Comparison of ENCODE assay signal across 10 cellular contexts in genomic region chr1:22662318-22662717, GRCh38. TPM values are rescaled to one million over a fixed set of nuclear protein-coding genes. Genes with fewer than 3 reads are reported as not detected.
DNase-seq lines count a peak whose midpoint lies in the region; ATAC-seq and TF ChIP-seq lines count a peak whose summit lies in the region.
"Had no signal": no experiment of that assay in that cellular context is flagged by ENCODE, and none has a peak within 500 bp of the region (broad histone marks: within the 10 kb centered on the region; RNA-seq: fewer than 3 reads in every experiment).

No MANE protein-coding gene starts in this region.

- no peak overlapping the region for H3K4me3 ChIP-seq in right cardiac atrium (ENCODE audit: low read length)

- no peak overlapping the region for H3K27ac Mint-ChIP-seq in natural killer cell treated with Interleukin-12 subunit alpha and Interleukin-12 subunit beta and Interleukin-15 and Interleukin-18, amount 100 ng/mL, for 72 hours
- H3K27ac Mint-ChIP-seq in natural killer cell (no peak overlapping the region), nephron progenitor cell (no peak overlapping the region)

- H3K27me3 ChIP-seq in right cardiac atrium (ENCODE audit: control insufficient read depth, insufficient read depth) = no peaks in the 10 kb centered on the region

- no peaks in the 10 kb centered on the region for H3K9me3 ChIP-seq in right cardiac atrium (ENCODE audit: control insufficient read depth, low read length)

- intact Hi-C loops in natural killer cell (cut with micrococcal nuclease) = no loop called here
- intact Hi-C loops in right cardiac atrium (cut with DNase I) = no loop called here

- H3K27ac ChIP-seq in right cardiac atrium (ENCODE audit: low read length) = no peak overlapping the region

- no peak overlapping the region for H3K4me3 Mint-ChIP-seq in natural killer cell treated with Interleukin-12 subunit alpha and Interleukin-12 subunit beta and Interleukin-15 and Interleukin-18, amount 100 ng/mL, for 72 hours
- H3K4me3 Mint-ChIP-seq in natural killer cell (no peak overlapping the region), nephron progenitor cell (no peak overlapping the region)

- no peaks in the 10 kb centered on the region for H3K4me1 Mint-ChIP-seq in natural killer cell treated with Interleukin-12 subunit alpha and Interleukin-12 subunit beta and Interleukin-15 and Interleukin-18, amount 100 ng/mL, for 72 hours (ENCODE audit: low read depth in 2 of 2)
- H3K4me1 Mint-ChIP-seq in natural killer cell (no peaks in the 10 kb centered on the region), nephron progenitor cell (peaks cover 5% of the 10 kb centered on the region)

- H3K36me3 Mint-ChIP-seq in natural killer cell treated with Interleukin-12 subunit alpha and Interleukin-12 subunit beta and Interleukin-15 and Interleukin-18, amount 100 ng/mL, for 72 hours = no peaks in the 10 kb centered on the region
- H3K36me3 Mint-ChIP-seq in natural killer cell = no peaks in the 10 kb centered on the region
- no peaks in the 10 kb centered on the region for H3K36me3 Mint-ChIP-seq in nephron progenitor cell (ENCODE audit: low read depth)

- H3K27me3 Mint-ChIP-seq in natural killer cell treated with Interleukin-12 subunit alpha and Interleukin-12 subunit beta and Interleukin-15 and Interleukin-18, amount 100 ng/mL, for 72 hours = peaks cover 11 to 32% of the 10 kb centered on the region in 2 donors
- H3K27me3 Mint-ChIP-seq in natural killer cell (ENCODE audit: low read depth in 2 of 2) (peaks cover 0 to 3% of the 10 kb centered on the region in 2 donors), nephron progenitor cell (ENCODE audit: low read depth, poor library complexity) (peaks cover 52% of the 10 kb centered on the region)

- TF ChIP-seq CTCF in natural killer cell (IDR thresholded peaks at IDR 0.05) = no peak
- TF ChIP-seq CTCF in nephron progenitor cell (IDR thresholded peaks at IDR 0.05) = no peak

- DNase-seq in natural killer cell treated with Interleukin-12 subunit alpha and Interleukin-12 subunit beta and Interleukin-15 and Interleukin-18, amount 100 ng/mL, for 72 hours (ENCODE audit: low spot score) = no peak
- DNase-seq in natural killer cell (no peak), RPMI8226 (peak; percentile 62), right cardiac atrium (peak in 1 of 3 donors; percentile 65), nephron progenitor cell (no peak), OCI-M2 (lab: John Stamatoyannopoulos, UW; ENCODE audit: unreplicated experiment) (no peak)
- DNase-seq: IMR-90 had no signal

- no peaks in the 10 kb centered on the region for H3K9me3 Mint-ChIP-seq in natural killer cell treated with Interleukin-12 subunit alpha and Interleukin-12 subunit beta and Interleukin-15 and Interleukin-18, amount 100 ng/mL, for 72 hours
- H3K9me3 Mint-ChIP-seq in natural killer cell = no peaks in the 10 kb centered on the region
- H3K9me3 Mint-ChIP-seq in nephron progenitor cell = no peaks in the 10 kb centered on the region

- peak; percentile 34 to 46 for ATAC-seq in natural killer cell treated with Interleukin-12 subunit alpha and Interleukin-12 subunit beta and Interleukin-15 and Interleukin-18, amount 100 ng/mL, for 72 hours
- ATAC-seq in natural killer cell (no peak), right cardiac atrium (peak; percentile 42 to 69), GM19395 (IDR thresholded peaks at IDR 0.05; ENCODE audit: unreplicated experiment) (no peak), HG02885 (IDR thresholded peaks at IDR 0.05; ENCODE audit: poor library complexity, unreplicated experiment) (no peak)

- H3K4me1 ChIP-seq in right cardiac atrium (ENCODE audit: control insufficient read depth, insufficient read depth, low read length) = no peaks in the 10 kb centered on the region

- 62% methylated on average over 5 of the region's 5 CpGs for WGBS in right cardiac atrium

RNA-seq across cellular contexts. Expression of gene C1QB, which starts 9.3 kb away (rescaled TPM):
- not detected for total RNA-seq in natural killer cell treated with Interleukin-12 subunit alpha and Interleukin-12 subunit beta and Interleukin-15 and Interleukin-18, amount 100 ng/mL, for 72 hours
- 1 to 10 TPM in 1 of 3 donors, under 1 TPM in 1, not detected in 1; 0.70 to 1.3 TPM for total RNA-seq in natural killer cell
- total RNA-seq in right cardiac atrium = 100 to 1,000 TPM; 129 to 244 (median 166) TPM
- 53.5 TPM for polyA plus RNA-seq in right cardiac atrium
- total RNA-seq: IMR-90, renal cortical epithelial cell had no signal
- polyA plus RNA-seq: IMR-90 had no signal

RNA-seq across cellular contexts. Expression of gene C1QC, which starts 18.9 kb away (rescaled TPM):
- total RNA-seq in natural killer cell treated with Interleukin-12 subunit alpha and Interleukin-12 subunit beta and Interleukin-15 and Interleukin-18, amount 100 ng/mL, for 72 hours = not detected
- total RNA-seq in natural killer cell (under 1 TPM in 1 of 3 donors, not detected in 2; 0.33 TPM), right cardiac atrium (100 to 1,000 TPM in 3 of 4 donors, 10 to 100 TPM in 1; 96.3 to 196 (median 125) TPM)
- polyA plus RNA-seq in right cardiac atrium = 32.7 TPM
- total RNA-seq: IMR-90, renal cortical epithelial cell had no signal
- polyA plus RNA-seq: IMR-90 had no signal

RNA-seq across cellular contexts. Expression of gene C1QA, which starts 25.9 kb away (rescaled TPM):
- not detected for total RNA-seq in natural killer cell treated with Interleukin-12 subunit alpha and Interleukin-12 subunit beta and Interleukin-15 and Interleukin-18, amount 100 ng/mL, for 72 hours
- total RNA-seq in natural killer cell = 1 to 10 TPM in 1 of 3 donors, under 1 TPM in 1, not detected in 1; 0.43 to 3.9 TPM
- 100 to 1,000 TPM in 3 of 4 donors, 10 to 100 TPM in 1; 80.5 to 156 (median 127) TPM for total RNA-seq in right cardiac atrium
- polyA plus RNA-seq in right cardiac atrium = 51.4 TPM
- total RNA-seq: IMR-90, renal cortical epithelial cell had no signal
- polyA plus RNA-seq: IMR-90 had no signal

RNA-seq across cellular contexts. Expression of gene EPHB2, which starts 48.3 kb away (rescaled TPM):
- total RNA-seq in natural killer cell treated with Interleukin-12 subunit alpha and Interleukin-12 subunit beta and Interleukin-15 and Interleukin-18, amount 100 ng/mL, for 72 hours = not detected
- total RNA-seq in natural killer cell (under 1 TPM in 2 of 3 donors, not detected in 1; 0.14 to 0.23 TPM), right cardiac atrium (1 to 10 TPM; 2.0 to 7.7 (median 3.9) TPM)
- polyA plus RNA-seq in right cardiac atrium = 1.2 TPM

Comparison
In these comparisons a context has a peak if more than half of its experiments do, and no peak if none do; other contexts are left out.
1. ATAC-seq: peak in natural killer cell treated with Interleukin-12 subunit alpha and Interleukin-12 subunit beta and Interleukin-15 and Interleukin-18, amount 100 ng/mL, for 72 hours (2 of 2) and right cardiac atrium (2 of 2); none in natural killer cell (0 of 3), GM19395 (single experiment) and HG02885 (single experiment).
2. RNA of gene C1QB, which starts 9.3 kb away (total RNA-seq): 129 to 244 TPM in right cardiac atrium; 0.70 to 1.3 TPM in natural killer cell and not detected in natural killer cell treated with Interleukin-12 subunit alpha and Interleukin-12 subunit beta and Interleukin-15 and Interleukin-18, amount 100 ng/mL, for 72 hours; every median in the first group is over 10 times any median in the second.
3. RNA of gene C1QC, which starts 18.9 kb away (total RNA-seq): 96.3 to 196 TPM in right cardiac atrium; 0.33 TPM in natural killer cell and not detected in natural killer cell treated with Interleukin-12 subunit alpha and Interleukin-12 subunit beta and Interleukin-15 and Interleukin-18, amount 100 ng/mL, for 72 hours; every median in the first group is over 10 times any median in the second.
4. RNA of gene C1QA, which starts 25.9 kb away (total RNA-seq): 80.5 to 156 TPM in right cardiac atrium; 0.43 to 3.9 TPM in natural killer cell and not detected in natural killer cell treated with Interleukin-12 subunit alpha and Interleukin-12 subunit beta and Interleukin-15 and Interleukin-18, amount 100 ng/mL, for 72 hours; every median in the first group is over 10 times any median in the second.